In genomic region chr5:62326702-62327101, GRCh38 we compare ENCODE assay signal across 18 cellular contexts. TPM values are rescaled to one million over a fixed set of nuclear protein-coding genes. Genes with fewer than 3 reads are reported as not detected.
DNase-seq lines count a peak whose midpoint lies in the region; ATAC-seq and TF ChIP-seq lines count a peak whose summit lies in the region.
"Had no signal": no experiment of that assay in that cellular context is flagged by ENCODE, and none has a peak within 500 bp of the region (broad histone marks: within the 10 kb centered on the region; RNA-seq: fewer than 3 reads in every experiment).

No MANE protein-coding gene starts in this region.

- H3K4me1 Mint-ChIP-seq in MCF 10A (ENCODE audit: insufficient read depth, unreplicated experiment) (peaks cover 13% of the 10 kb centered on the region), WTC11 (peaks cover 37% of the 10 kb centered on the region), endodermal cell (peaks cover 15% of the 10 kb centered on the region)

- no peak overlapping the region for H2AFZ ChIP-seq in mammary epithelial cell (ENCODE audit: low read depth, low read length)
- no peak overlapping the region for H2AFZ ChIP-seq in trophoblast cell (ENCODE audit: insufficient read depth, low read length, poor library complexity)

- H2BK5ac ChIP-seq in trophoblast cell (ENCODE audit: low read depth, low read length, poor library complexity): no peak overlapping the region

- H3K9me3 ChIP-seq in mammary epithelial cell (replicated peaks; ENCODE audit: insufficient read depth, low read length) (no peaks in the 10 kb centered on the region), endodermal cell (ENCODE audit: control insufficient read depth, low read length) (no peaks in the 10 kb centered on the region), trophoblast cell (ENCODE audit: insufficient read depth, low read depth, low read length) (no peaks in the 10 kb centered on the region)
- H3K9me3 ChIP-seq: breast epithelium, heart left ventricle, testis had no signal

- TF ChIP-seq CTCF in MCF 10A (IDR thresholded peaks at IDR 0.05; ENCODE audit: unreplicated experiment) (no peak), mammary epithelial cell (conservative IDR thresholded peaks at IDR 0.05 in 1 of 2, IDR thresholded peaks at IDR 0.05 in 1 of 2; ENCODE audit: extremely low read depth in 1 of 2, insufficient read depth in 1 of 2, low read depth in 1 of 2, low read length in 2 of 2) (no peak), WTC11 (IDR thresholded peaks at IDR 0.05) (no peak), endodermal cell (conservative IDR thresholded peaks at IDR 0.05) (no peak)

- H3K4me3 ChIP-seq in mammary epithelial cell (replicated peaks in 1 of 3; ENCODE audit: insufficient read depth in 1 of 3, low read depth in 2 of 3, low read length in 3 of 3) (no peak overlapping the region), endodermal cell (ENCODE audit: low read length) (no peak overlapping the region), trophoblast cell (ENCODE audit: low read depth, low read length) (no peak overlapping the region)
- H3K4me3 ChIP-seq: breast epithelium, heart left ventricle, testis had no signal

- H3K79me1 ChIP-seq in trophoblast cell (ENCODE audit: low read length): no peaks in the 10 kb centered on the region

- no peaks in the 10 kb centered on the region for H3K27me3 ChIP-seq in mammary epithelial cell (ENCODE audit: insufficient read depth, low read length)
- no peaks in the 10 kb centered on the region for H3K27me3 ChIP-seq in endodermal cell (ENCODE audit: control insufficient read depth, insufficient read depth, low read length, poor library complexity, severe bottlenecking)
- H3K27me3 ChIP-seq in trophoblast cell (ENCODE audit: insufficient read depth, low read length): no peaks in the 10 kb centered on the region
- H3K27me3 ChIP-seq: breast epithelium, heart left ventricle, testis had no signal

- ATAC-seq in WTC11: peak; percentile 73
- ATAC-seq: HCT116, heart left ventricle, right cardiac atrium had no signal

- H2AK5ac ChIP-seq in trophoblast cell (ENCODE audit: low read length): no peak overlapping the region

- dilution Hi-C loops in mammary epithelial cell (cut with HindIII; ENCODE audit: low sequenced_read_pairs): no loop called here

- H3K23ac ChIP-seq in trophoblast cell (ENCODE audit: low read length): no peak overlapping the region

- H4K12ac ChIP-seq in trophoblast cell (ENCODE audit: low read depth, low read length): no peak overlapping the region

- CTCF ChIA-PET in MCF 10A (lab: Yijun Ruan, JAX): no interaction called here
- CTCF ChIA-PET in mammary epithelial cell (lab: Charles Lee; ENCODE audit: low non-redundant PET): no interaction called here
- CTCF ChIA-PET in WTC11 (lab: Charles Lee): no interaction called here

- H3K4me3 Mint-ChIP-seq in MCF 10A (ENCODE audit: unreplicated experiment): no peak overlapping the region
- no peak overlapping the region for H3K4me3 Mint-ChIP-seq in WTC11
- no peak overlapping the region for H3K4me3 Mint-ChIP-seq in endodermal cell
- H3K4me3 Mint-ChIP-seq: activated naive CD4-positive, alpha-beta T cell treated with anti-CD3 and anti-CD28 coated beads, Interleukin-2, amount 10 ng/mL, durations not matched to agents 7 days and 5 days had no signal

- no peak overlapping the region for H2BK120ac ChIP-seq in trophoblast cell (ENCODE audit: insufficient read depth, low read length, poor library complexity)

- no peaks in the 10 kb centered on the region for H3K27me3 Mint-ChIP-seq in MCF 10A (ENCODE audit: insufficient read depth, unreplicated experiment)
- H3K27me3 Mint-ChIP-seq in WTC11 (ENCODE audit: low read depth): no peaks in the 10 kb centered on the region
- no peaks in the 10 kb centered on the region for H3K27me3 Mint-ChIP-seq in endodermal cell (ENCODE audit: insufficient read depth)
- H3K27me3 Mint-ChIP-seq: activated naive CD4-positive, alpha-beta T cell treated with anti-CD3 and anti-CD28 coated beads, Interleukin-2, amount 10 ng/mL, durations not matched to agents 7 days and 5 days had no signal

- H3K4me2 ChIP-seq in mammary epithelial cell (ENCODE audit: insufficient read depth, low read depth, low read length) (no peak overlapping the region), trophoblast cell (ENCODE audit: low read length) (no peak overlapping the region)

- no peak overlapping the region for H3K18ac ChIP-seq in trophoblast cell (ENCODE audit: low read length)

- no peak for DNase-seq in MCF 10A (ENCODE audit: unreplicated experiment)
- no peak for DNase-seq in mammary epithelial cell
- DNase-seq in WTC11 (ENCODE audit: low spot score): no peak
- no peak for DNase-seq in endodermal cell
- DNase-seq in substantia nigra (lab: John Stamatoyannopoulos, UW): no peak
- DNase-seq in NCI-H1092 treated with DMSO at 0.1 percent for 48 hours (lab: John Stamatoyannopoulos, UW): no peak
- no peak for DNase-seq in trophoblast cell
- DNase-seq in NCI-H345 (lab: John Stamatoyannopoulos, UW): no peak
- DNase-seq: activated naive CD4-positive, alpha-beta T cell treated with anti-CD3 and anti-CD28 coated beads, Interleukin-2, amount 10 ng/mL, durations not matched to agents 7 days and 5 days; GDM1; heart left ventricle; mesenchymal stem cell; NCI-H2081; nucleus accumbens; right cardiac atrium; testis had no signal

- H2BK12ac ChIP-seq in trophoblast cell (ENCODE audit: low read length): no peak overlapping the region

- no peak overlapping the region for H4K91ac ChIP-seq in trophoblast cell (ENCODE audit: low read depth, low read length)

- H4K20me1 ChIP-seq in mammary epithelial cell (ENCODE audit: insufficient read depth, low read length): no peaks in the 10 kb centered on the region

- H3K36me3 ChIP-seq in mammary epithelial cell (ENCODE audit: insufficient read depth, low read length) (no peaks in the 10 kb centered on the region), endodermal cell (ENCODE audit: control insufficient read depth, insufficient read depth, low read length) (peaks cover 6% of the 10 kb centered on the region), trophoblast cell (ENCODE audit: control insufficient read depth in 1 of 2, insufficient read depth in 2 of 2, low read length in 2 of 2) (peaks cover 2 to 8% of the 10 kb centered on the region in 2 experiments)
- H3K36me3 ChIP-seq: breast epithelium had no signal

- H3K27ac Mint-ChIP-seq in MCF 10A (ENCODE audit: low read depth, unreplicated experiment) (peak overlapping the region; percentile 28), WTC11 (peak overlapping the region; percentile 67), endodermal cell (peak overlapping the region; percentile 50)
- H3K27ac Mint-ChIP-seq: activated naive CD4-positive, alpha-beta T cell treated with anti-CD3 and anti-CD28 coated beads, Interleukin-2, amount 10 ng/mL, durations not matched to agents 7 days and 5 days had no signal

- BruUV-seq in MCF 10A (replicated peaks; lab: Mats Ljungman, UMichigan): no TSS peak
- BruUV-seq in mammary epithelial cell (replicated peaks; lab: Mats Ljungman, UMichigan): no TSS peak

- intact Hi-C loops in MCF 10A (cut with micrococcal nuclease): no loop called here
- intact Hi-C loops in mammary epithelial cell (cut with micrococcal nuclease): no loop called here

- in situ Hi-C loops in mammary epithelial cell (cut with MboI; ENCODE audit: low sequenced_read_pairs in 2 of 2): no loop called here

- H3K36me3 Mint-ChIP-seq in MCF 10A (ENCODE audit: insufficient read depth, unreplicated experiment) (peaks cover 23% of the 10 kb centered on the region), WTC11 (peaks cover 4% of the 10 kb centered on the region; the same call in 1 of the 2 replicates), endodermal cell (ENCODE audit: low read depth) (peaks cover 17% of the 10 kb centered on the region)

- H3K4ac ChIP-seq in trophoblast cell (ENCODE audit: low read depth, low read length): no peak overlapping the region

- no peak overlapping the region for H3K14ac ChIP-seq in trophoblast cell (ENCODE audit: low read length)

- POLR2A ChIA-PET in MCF 10A (lab: Yijun Ruan, JAX) (interaction anchor here (1.1 to 2.2 kb wide), 2 partner anchors 10 to 18 kb away, joined by 3 to 9 read pairs; no protein-coding TSS in a partner anchor), WTC11 (lab: Charles Lee) (no interaction called here)

- no peaks in the 10 kb centered on the region for H3K4me1 ChIP-seq in mammary epithelial cell (ENCODE audit: insufficient read depth, low read length)
- H3K4me1 ChIP-seq in endodermal cell (ENCODE audit: control insufficient read depth, insufficient read depth, low read length): no peaks in the 10 kb centered on the region
- H3K4me1 ChIP-seq in trophoblast cell (ENCODE audit: control insufficient read depth in 1 of 2, insufficient read depth in 2 of 2, low read length in 2 of 2): no peaks in the 10 kb centered on the region
- H3K4me1 ChIP-seq: breast epithelium, testis had no signal

- H3K27ac ChIP-seq in mammary epithelial cell (ENCODE audit: insufficient read depth, low read depth, low read length) (no peak overlapping the region), endodermal cell (ENCODE audit: low read depth, low read length) (no peak overlapping the region), substantia nigra (ENCODE audit: low read depth, low read length, poor library complexity, severe bottlenecking) (peak overlapping the region; percentile 5), trophoblast cell (ENCODE audit: low read depth, low read length) (no peak overlapping the region)
- H3K27ac ChIP-seq: breast epithelium, heart left ventricle, testis had no signal

- no peak overlapping the region for H4K8ac ChIP-seq in trophoblast cell (ENCODE audit: low read depth, low read length)

- H3K9me3 Mint-ChIP-seq in MCF 10A (ENCODE audit: unreplicated experiment) (no peaks in the 10 kb centered on the region), WTC11 (no peaks in the 10 kb centered on the region), endodermal cell (no peaks in the 10 kb centered on the region)
- H3K9me3 Mint-ChIP-seq: activated naive CD4-positive, alpha-beta T cell treated with anti-CD3 and anti-CD28 coated beads, Interleukin-2, amount 10 ng/mL, durations not matched to agents 7 days and 5 days had no signal

- H3K79me2 ChIP-seq in mammary epithelial cell (ENCODE audit: insufficient read depth, low read length) (peaks cover 95% of the 10 kb centered on the region), trophoblast cell (ENCODE audit: control insufficient read depth, insufficient read depth, low read length, poor library complexity) (no peaks in the 10 kb centered on the region)

- H3K9ac ChIP-seq in mammary epithelial cell (ENCODE audit: insufficient read depth, low read length): no peak overlapping the region
- H3K9ac ChIP-seq in endodermal cell (ENCODE audit: extremely low read depth, low read length, poor library complexity, severe bottlenecking): no peak overlapping the region
- no peak overlapping the region for H3K9ac ChIP-seq in trophoblast cell (ENCODE audit: low read length)

- WGBS in mammary epithelial cell (ENCODE audit: low coverage, missing lambda C conversion rate): 100% methylated on average over 3 of the region's 4 CpGs
- WGBS in endodermal cell (ENCODE audit: insufficient coverage in 1 of 2, insufficient read length in 1 of 2), 2 experiments: 89% methylated on average over 4 of the region's 4 CpGs
- no CpG with 5 or more reads among the region's 4 CpGs for WGBS in trophoblast cell (ENCODE audit: extremely low coverage, insufficient coverage, insufficient read length)

RNA-seq across cellular contexts. Expression of gene KIF2A, which starts 20.7 kb away (rescaled TPM):
- 45.0 and 61.0 TPM in 2 replicates for total RNA-seq in MCF 10A (2022)
- 10 to 100 TPM; 35.2 to 56.5 TPM for total RNA-seq in mammary epithelial cell
- polyA plus RNA-seq in mammary epithelial cell: 23.4 TPM
- polyA minus RNA-seq in mammary epithelial cell: 49.3 TPM
- 68.0 to 77.8 TPM (median 72.6 TPM) in 3 replicates for total RNA-seq in WTC11 (2021)
- total RNA-seq in endodermal cell: 10 to 100 TPM; 67.4 to 74.6 TPM
- polyA plus RNA-seq in endodermal cell (2013, experiment 1 of 2): 73.5 TPM
- polyA plus RNA-seq in endodermal cell (2013, experiment 2 of 2): 78.8 TPM
- polyA plus RNA-seq in trophoblast cell (2013): 111 and 119 TPM in 2 replicates
